In genomic region chr2:239312741-239313246, GRCh38 we compare ENCODE assay signal across 12 cellular contexts.
DNase-seq lines count a peak whose midpoint lies in the region; ATAC-seq and TF ChIP-seq lines count a peak whose summit lies in the region.
"Had no signal": no experiment of that assay in that cellular context is flagged by ENCODE, and none has a peak within 500 bp of the region (broad histone marks: within the 10 kb centered on the region; RNA-seq: fewer than 3 reads in every experiment).

No MANE protein-coding gene starts in this region.

- no peak overlapping the region for H3K27ac Mint-ChIP-seq in activated naive CD4-positive, alpha-beta T cell treated with anti-CD3 and anti-CD28 coated beads for 36 hours
- H3K27ac Mint-ChIP-seq in nephron = peak overlapping the region in 2 of 3 experiments; percentile 67 to 99

- H3K36me3 Mint-ChIP-seq in activated naive CD4-positive, alpha-beta T cell treated with anti-CD3 and anti-CD28 coated beads for 36 hours (ENCODE audit: low read depth) = peaks cover 7% of the 10 kb centered on the region
- peaks cover 34% of the 10 kb centered on the region for H3K36me3 Mint-ChIP-seq in nephron (ENCODE audit: low read depth)

- peak; percentile 1 for DNase-seq in activated naive CD4-positive, alpha-beta T cell treated with anti-CD3 and anti-CD28 coated beads for 36 hours
- no peak for DNase-seq in activated naive CD4-positive, alpha-beta T cell treated with anti-CD3 and anti-CD28 coated beads, Interleukin-2, amount 50 U/mL, for 16 hours
- DNase-seq in fibroblast of mammary gland (ENCODE audit: low read depth) = peak; percentile 19
- peak; percentile 45 for DNase-seq in ureter (ENCODE audit: low spot score)
- no peak for DNase-seq in cerebellum (ENCODE audit: low spot score)
- DNase-seq: DMS53, NCI-H2171, T-helper 2 cell had no signal

- intact Hi-C loops in activated naive CD4-positive, alpha-beta T cell treated with anti-CD3 and anti-CD28 coated beads for 36 hours (cut with micrococcal nuclease) = no loop called here

- peaks cover 21% of the 10 kb centered on the region for H3K4me1 Mint-ChIP-seq in activated naive CD4-positive, alpha-beta T cell treated with anti-CD3 and anti-CD28 coated beads for 36 hours (ENCODE audit: low read depth)
- peaks cover 89% of the 10 kb centered on the region for H3K4me1 Mint-ChIP-seq in nephron

- H3K9me3 Mint-ChIP-seq in activated naive CD4-positive, alpha-beta T cell treated with anti-CD3 and anti-CD28 coated beads for 36 hours = peaks cover 4% of the 10 kb centered on the region
- H3K9me3 Mint-ChIP-seq in nephron = peaks cover 16% of the 10 kb centered on the region

- CTCF ChIA-PET in activated naive CD4-positive, alpha-beta T cell treated with anti-CD3 and anti-CD28 coated beads for 36 hours (lab: Charles Lee) = no interaction called here

- TF ChIP-seq CTCF in fibroblast of mammary gland (conservative IDR thresholded peaks at IDR 0.05; ENCODE audit: control insufficient read depth, insufficient read depth, low read depth, low read length) = peak; percentile 0
- no peak for TF ChIP-seq CTCF in nephron (IDR thresholded peaks at IDR 0.05; ENCODE audit: unreplicated experiment in 3 of 3)

- no peak overlapping the region for H3K4me3 ChIP-seq in fibroblast of mammary gland (ENCODE audit: control insufficient read depth, low read depth, low read length)
- H3K4me3 ChIP-seq: hepatocyte had no signal

- H3K4me3 Mint-ChIP-seq in activated naive CD4-positive, alpha-beta T cell treated with anti-CD3 and anti-CD28 coated beads for 36 hours = no peak overlapping the region
- H3K4me3 Mint-ChIP-seq in nephron = no peak overlapping the region

- H3K27me3 Mint-ChIP-seq in activated naive CD4-positive, alpha-beta T cell treated with anti-CD3 and anti-CD28 coated beads for 36 hours (ENCODE audit: low read depth) = no peaks in the 10 kb centered on the region
- peaks cover 4% of the 10 kb centered on the region for H3K27me3 Mint-ChIP-seq in nephron (ENCODE audit: low read depth)

- no peak for ATAC-seq in HG02852 (IDR thresholded peaks at IDR 0.05; ENCODE audit: unreplicated experiment)
- no peak for ATAC-seq in HG03135 (IDR thresholded peaks at IDR 0.05; ENCODE audit: unreplicated experiment)

Comparison
In these comparisons a context has a peak if more than half of its experiments do, and no peak if none do; other contexts are left out.
1. DNase-seq: peak in activated naive CD4-positive, alpha-beta T cell treated with anti-CD3 and anti-CD28 coated beads for 36 hours (single experiment), fibroblast of mammary gland (single experiment) and ureter (single experiment); none in activated naive CD4-positive, alpha-beta T cell treated with anti-CD3 and anti-CD28 coated beads, Interleukin-2, amount 50 U/mL, for 16 hours (single experiment) and cerebellum (single experiment).